Comparison of ENCODE assay signal across 17 cellular contexts in genomic region chr22:23822101-23822671, GRCh38. TPM values are rescaled to one million over a fixed set of nuclear protein-coding genes. Genes with fewer than 3 reads are reported as not detected.
DNase-seq lines count a peak whose midpoint lies in the region; TF ChIP-seq lines count a peak whose summit lies in the region.
"Had no signal": no experiment of that assay in that cellular context is flagged by ENCODE, and none has a peak within 500 bp of the region (broad histone marks: within the 10 kb centered on the region; RNA-seq: fewer than 3 reads in every experiment).

No MANE protein-coding gene starts in this region.

- no peaks in the 10 kb centered on the region for H3K27me3 ChIP-seq in BLaER1 treated with 17β-estradiol and CSF1 and Interleukin-3, amounts not matched to agents 10 nM and 100 nM
- H3K27me3 ChIP-seq: esophagus muscularis mucosa had no signal

- peak overlapping the region; percentile 17 for H3K27ac Mint-ChIP-seq in glutamatergic neuron (ENCODE audit: unreplicated experiment)
- no peak overlapping the region for H3K27ac Mint-ChIP-seq in neural crest cell (ENCODE audit: unreplicated experiment)
- H3K27ac Mint-ChIP-seq: activated naive CD4-positive, alpha-beta T cell treated with anti-CD3 and anti-CD28 coated beads, Interleukin-2, amount 50 U/mL, for 24 hours; stimulated activated naive CD8-positive, alpha-beta T cell treated with anti-CD3 and anti-CD28 coated beads, Interleukin-15, Interleukin-2, amounts not matched to agents 100 ng/mL and 50 ng/mL, for 24 hours had no signal

- H3K4me3 ChIP-seq in BLaER1 treated with 17β-estradiol and CSF1 and Interleukin-3, amounts not matched to agents 10 nM and 100 nM, result no peak overlapping the region
- H3K4me3 ChIP-seq: esophagus muscularis mucosa had no signal

- peaks cover 1% of the 10 kb centered on the region for H3K9me3 Mint-ChIP-seq in glutamatergic neuron (ENCODE audit: unreplicated experiment)
- H3K9me3 Mint-ChIP-seq in neural crest cell, result no peaks in the 10 kb centered on the region
- H3K9me3 Mint-ChIP-seq: activated naive CD4-positive, alpha-beta T cell treated with anti-CD3 and anti-CD28 coated beads, Interleukin-2, amount 50 U/mL, for 24 hours; stimulated activated naive CD8-positive, alpha-beta T cell treated with anti-CD3 and anti-CD28 coated beads, Interleukin-15, Interleukin-2, amounts not matched to agents 100 ng/mL and 50 ng/mL, for 24 hours had no signal

- H4K20me1 ChIP-seq in BLaER1 treated with 17β-estradiol and CSF1 and Interleukin-3, amounts not matched to agents 10 nM and 100 nM, result peaks cover 0 to 30% (median 6%) of the 10 kb centered on the region in 11 experiments; a peak in 12 of 22 replicates

- H3K4me2 ChIP-seq in BLaER1 treated with 17β-estradiol and CSF1 and Interleukin-3, amounts not matched to agents 10 nM and 100 nM, result peak overlapping the region in 4 of 11 experiments; percentile 11 to 77 (median 72); a peak in 3 of 22 replicates

- no peak for TF ChIP-seq CTCF in glutamatergic neuron (IDR thresholded peaks at IDR 0.05; ENCODE audit: partially characterized antibody, unreplicated experiment)
- no peak for TF ChIP-seq CTCF in neural crest cell (conservative IDR thresholded peaks at IDR 0.05)

- H3K27me3 Mint-ChIP-seq in glutamatergic neuron (ENCODE audit: unreplicated experiment) (peaks cover 8% of the 10 kb centered on the region), neural crest cell (ENCODE audit: low read depth) (no peaks in the 10 kb centered on the region)
- H3K27me3 Mint-ChIP-seq: activated naive CD4-positive, alpha-beta T cell treated with anti-CD3 and anti-CD28 coated beads, Interleukin-2, amount 50 U/mL, for 24 hours; stimulated activated naive CD8-positive, alpha-beta T cell treated with anti-CD3 and anti-CD28 coated beads, Interleukin-15, Interleukin-2, amounts not matched to agents 100 ng/mL and 50 ng/mL, for 24 hours had no signal

- peak overlapping the region in 2 of 11 experiments; percentile 7 to 9; a peak in 1 of 22 replicates for H3K9ac ChIP-seq in BLaER1 treated with 17β-estradiol and CSF1 and Interleukin-3, amounts not matched to agents 10 nM and 100 nM

- H3K4me3 Mint-ChIP-seq in glutamatergic neuron (ENCODE audit: unreplicated experiment) (no peak overlapping the region), neural crest cell (peak overlapping the region; percentile 34)
- H3K4me3 Mint-ChIP-seq: activated naive CD4-positive, alpha-beta T cell treated with anti-CD3 and anti-CD28 coated beads, Interleukin-2, amount 50 U/mL, for 24 hours; stimulated activated naive CD8-positive, alpha-beta T cell treated with anti-CD3 and anti-CD28 coated beads, Interleukin-15, Interleukin-2, amounts not matched to agents 100 ng/mL and 50 ng/mL, for 24 hours had no signal

- H3K36me3 Mint-ChIP-seq in glutamatergic neuron (ENCODE audit: unreplicated experiment) (no peaks in the 10 kb centered on the region), neural crest cell (ENCODE audit: low read depth) (peaks cover 27% of the 10 kb centered on the region)

- no peaks in the 10 kb centered on the region for H3K9me3 ChIP-seq in BLaER1 treated with 17β-estradiol and CSF1 and Interleukin-3, amounts not matched to agents 10 nM and 100 nM (replicated peaks in 1 of 11)
- H3K9me3 ChIP-seq: esophagus muscularis mucosa had no signal

- H3K36me3 ChIP-seq in BLaER1 treated with 17β-estradiol and CSF1 and Interleukin-3, amounts not matched to agents 10 nM and 100 nM, result peaks cover 90 to 100% (median 99%) of the 10 kb centered on the region in 11 experiments

- H3K27ac ChIP-seq in BLaER1 treated with 17β-estradiol and CSF1 and Interleukin-3, amounts not matched to agents 10 nM and 100 nM, result peak overlapping the region in 8 of 11 experiments; percentile 16 to 89 (median 52); a peak in 11 of 22 replicates
- H3K27ac ChIP-seq: C4-2B, esophagus muscularis mucosa had no signal

- H3K4me1 Mint-ChIP-seq in glutamatergic neuron (ENCODE audit: low read depth, unreplicated experiment), result peaks cover 19% of the 10 kb centered on the region
- H3K4me1 Mint-ChIP-seq in neural crest cell, result no peaks in the 10 kb centered on the region
- H3K4me1 Mint-ChIP-seq: activated naive CD4-positive, alpha-beta T cell treated with anti-CD3 and anti-CD28 coated beads, Interleukin-2, amount 50 U/mL, for 24 hours had no signal

- DNase-seq in RPMI7951 (ENCODE audit: low read depth) (peak; percentile 82), glutamatergic neuron (no peak), neural crest cell (ENCODE audit: low read depth, low spot score) (no peak), foreskin melanocyte (no peak), Ammon's horn (ENCODE audit: low spot score) (no peak), AML-193 (lab: John Stamatoyannopoulos, UW) (no peak), SW480 (ENCODE audit: low spot score) (no peak)
- DNase-seq: activated CD4-positive, alpha-beta T cell treated with anti-CD3 and anti-CD28 coated beads for 4 hours; NCI-H1436; NCI-H510A; OCI-M1; stimulated activated CD4-positive, alpha-beta T cell treated with anti-CD3 and anti-CD28 coated beads, Interleukin-4, amount 100 ng/mL, for 4 hours had no signal

- H3K4me1 ChIP-seq in BLaER1 treated with 17β-estradiol and CSF1 and Interleukin-3, amounts not matched to agents 10 nM and 100 nM, result peaks cover 60 to 100% (median 97%) of the 10 kb centered on the region in 10 experiments

RNA-seq across cellular contexts. Expression of gene DERL3, which starts 16.6 kb away (rescaled TPM):
- total RNA-seq in RPMI7951 (2014; rRNA removed; shearing (Covaris generic)), result 1.9 and 4.2 TPM in 2 replicates
- total RNA-seq in glutamatergic neuron (ENCODE audit: unreplicated experiment) (1.2 TPM), neural crest cell (5.7 TPM in 2 replicates)
- total RNA-seq: esophagus muscularis mucosa had no signal

RNA-seq across cellular contexts. Expression of gene SMARCB1, which starts 35.4 kb away (rescaled TPM):
- 72.3 and 77.3 TPM in 2 replicates for total RNA-seq in RPMI7951 (2014; rRNA removed; shearing (Covaris generic))
- total RNA-seq in glutamatergic neuron (ENCODE audit: unreplicated experiment) (227 TPM), neural crest cell (222 and 244 TPM in 2 replicates)

RNA-seq across cellular contexts. Expression of gene SLC2A11, which starts 35.5 kb away (rescaled TPM):
- 32.1 and 39.5 TPM in 2 replicates for total RNA-seq in RPMI7951 (2014; rRNA removed; shearing (Covaris generic))
- total RNA-seq in glutamatergic neuron (ENCODE audit: unreplicated experiment), result 52.4 TPM
- 17.1 and 18.2 TPM in 2 replicates for total RNA-seq in neural crest cell

RNA-seq across cellular contexts. Expression of gene MMP11, which starts 49.5 kb away (rescaled TPM):
- total RNA-seq in RPMI7951 (2014; rRNA removed; shearing (Covaris generic)), result 52.3 and 55.0 TPM in 2 replicates
- total RNA-seq in glutamatergic neuron (ENCODE audit: unreplicated experiment), result 28.8 TPM
- 10.8 and 11.2 TPM in 2 replicates for total RNA-seq in neural crest cell

RNA-seq across cellular contexts. Expression of gene CHCHD10, which starts 54.4 kb away (rescaled TPM):
- 1.8 and 13.9 TPM in 2 replicates for total RNA-seq in RPMI7951 (2014; rRNA removed; shearing (Covaris generic))
- total RNA-seq in glutamatergic neuron (ENCODE audit: unreplicated experiment), result 35.9 TPM
- total RNA-seq in neural crest cell, result 35.8 and 38.8 TPM in 2 replicates
